8 cellular contexts compared by ENCODE assay signal in the genomic region with DNA sequence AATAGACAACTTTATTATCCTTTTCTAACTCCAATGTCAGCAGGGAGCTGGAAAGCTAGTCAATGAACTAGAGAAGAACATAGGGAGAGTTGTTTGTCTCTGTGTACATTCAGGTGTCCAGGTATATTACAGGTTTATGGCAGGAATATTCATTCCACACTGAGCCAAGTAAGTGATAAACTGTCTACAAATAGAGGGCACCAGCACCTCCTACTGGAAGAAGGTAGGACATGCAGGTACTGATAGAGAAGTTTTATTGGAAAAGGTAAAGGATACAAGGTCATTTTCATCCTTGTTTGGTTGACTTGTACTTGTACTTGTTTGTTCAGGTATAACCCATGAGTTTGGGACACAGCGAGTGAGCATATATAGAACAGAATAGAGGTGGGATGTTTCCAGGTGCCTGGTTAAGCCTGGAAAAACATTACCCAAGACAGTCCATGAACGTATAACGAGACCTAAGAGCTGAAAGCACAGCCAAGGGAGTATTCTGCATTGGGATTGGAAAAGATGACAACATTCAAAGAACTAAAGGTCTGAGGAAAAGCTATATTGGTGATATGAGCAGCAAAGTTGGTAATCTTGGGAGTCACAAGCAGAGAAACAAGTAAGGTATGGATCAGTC.
DNase-seq lines count a peak whose midpoint lies in the region; ATAC-seq and TF ChIP-seq lines count a peak whose summit lies in the region.

No MANE protein-coding gene starts in this region.

- no peaks in the 10 kb centered on the region for H3K9me3 ChIP-seq in osteoblast (ENCODE audit: low read depth, low read length)

- H3K4me1 ChIP-seq in osteoblast (ENCODE audit: insufficient read depth, low read length) = peaks cover 5% of the 10 kb centered on the region

- no peaks in the 10 kb centered on the region for H3K36me3 Mint-ChIP-seq in natural killer cell
- no peaks in the 10 kb centered on the region for H3K36me3 Mint-ChIP-seq in natural killer cell treated with Interleukin-12 subunit alpha and Interleukin-12 subunit beta and Interleukin-15 and Interleukin-18, amount 100 ng/mL, for 72 hours

- H3K4me3 Mint-ChIP-seq in natural killer cell = no peak overlapping the region
- H3K4me3 Mint-ChIP-seq in natural killer cell treated with Interleukin-12 subunit alpha and Interleukin-12 subunit beta and Interleukin-15 and Interleukin-18, amount 100 ng/mL, for 72 hours = no peak overlapping the region

- no peaks in the 10 kb centered on the region for H3K79me2 ChIP-seq in osteoblast (ENCODE audit: insufficient read depth, low read length)

- no peaks in the 10 kb centered on the region for H3K27me3 ChIP-seq in osteoblast (ENCODE audit: insufficient read depth, low read length)

- peak; percentile 49 for TF ChIP-seq CTCF in natural killer cell (IDR thresholded peaks at IDR 0.05)
- TF ChIP-seq CTCF in choroid plexus epithelial cell (conservative IDR thresholded peaks at IDR 0.05; ENCODE audit: low read depth, low read length) = peak; percentile 79
- TF ChIP-seq CTCF in osteoblast (IDR thresholded peaks at IDR 0.05; ENCODE audit: extremely low read depth, low read depth, low read length) = peak; percentile 87

- intact Hi-C loops in natural killer cell (cut with micrococcal nuclease) = loop anchor here (5.0 kb wide), 1 partner anchor 397 kb away; no protein-coding TSS in a partner anchor

- H3K27ac Mint-ChIP-seq in natural killer cell = no peak overlapping the region
- no peak overlapping the region for H3K27ac Mint-ChIP-seq in natural killer cell treated with Interleukin-12 subunit alpha and Interleukin-12 subunit beta and Interleukin-15 and Interleukin-18, amount 100 ng/mL, for 72 hours

- H4K20me1 ChIP-seq in osteoblast (ENCODE audit: insufficient read depth, low read length) = no peaks in the 10 kb centered on the region

- H3K27me3 Mint-ChIP-seq in natural killer cell (ENCODE audit: low read depth in 2 of 2) = peaks cover 5 to 8% of the 10 kb centered on the region in 2 donors
- H3K27me3 Mint-ChIP-seq in natural killer cell treated with Interleukin-12 subunit alpha and Interleukin-12 subunit beta and Interleukin-15 and Interleukin-18, amount 100 ng/mL, for 72 hours = peaks cover 5 to 23% of the 10 kb centered on the region in 2 donors

- ATAC-seq in natural killer cell (no peak), HG02623 (IDR thresholded peaks at IDR 0.05; ENCODE audit: unreplicated experiment) (no peak), GM19395 (IDR thresholded peaks at IDR 0.05; ENCODE audit: unreplicated experiment) (no peak)
- ATAC-seq in natural killer cell treated with Interleukin-12 subunit alpha and Interleukin-12 subunit beta and Interleukin-15 and Interleukin-18, amount 100 ng/mL, for 72 hours = no peak

- no peaks in the 10 kb centered on the region for H3K9me3 Mint-ChIP-seq in natural killer cell
- H3K9me3 Mint-ChIP-seq in natural killer cell treated with Interleukin-12 subunit alpha and Interleukin-12 subunit beta and Interleukin-15 and Interleukin-18, amount 100 ng/mL, for 72 hours = no peaks in the 10 kb centered on the region

- no peaks in the 10 kb centered on the region for H3K4me1 Mint-ChIP-seq in natural killer cell
- peaks cover 2 to 6% of the 10 kb centered on the region in 2 donors for H3K4me1 Mint-ChIP-seq in natural killer cell treated with Interleukin-12 subunit alpha and Interleukin-12 subunit beta and Interleukin-15 and Interleukin-18, amount 100 ng/mL, for 72 hours (ENCODE audit: low read depth in 2 of 2)

- DNase-seq in natural killer cell = no peak
- DNase-seq in natural killer cell treated with Interleukin-12 subunit alpha and Interleukin-12 subunit beta and Interleukin-15 and Interleukin-18, amount 100 ng/mL, for 72 hours (ENCODE audit: low spot score) = no peak
- peak; percentile 11 for DNase-seq in NCI-H1694 (lab: John Stamatoyannopoulos, UW)
- peak; percentile 68 for DNase-seq in choroid plexus epithelial cell (ENCODE audit: low read depth)
- DNase-seq in osteoblast (ENCODE audit: insufficient read length, low spot score, missing footprints) = peak; percentile 34
- no peak for DNase-seq in activated CD8-positive, alpha-beta memory T cell treated with anti-CD3 and anti-CD28 coated beads, Interleukin-2, amount 50 U/mL, for 4 hours

- H2AFZ ChIP-seq in osteoblast (ENCODE audit: low read length) = no peak overlapping the region

- no peak overlapping the region for H3K27ac ChIP-seq in osteoblast (ENCODE audit: low read depth, low read length)

- H3K4me3 ChIP-seq in choroid plexus epithelial cell (ENCODE audit: low read depth, low read length) (no peak overlapping the region), osteoblast (ENCODE audit: insufficient read depth, low read length) (no peak overlapping the region)

- no peaks in the 10 kb centered on the region for H3K36me3 ChIP-seq in osteoblast (ENCODE audit: insufficient read depth, low read length)

- H3K4me2 ChIP-seq in osteoblast (ENCODE audit: insufficient read depth, low read length) = no peak overlapping the region

Comparison
In these comparisons a context has a peak if more than half of its experiments do, and no peak if none do; other contexts are left out.
1. DNase-seq: peak in NCI-H1694 (single experiment), choroid plexus epithelial cell (single experiment) and osteoblast (single experiment); none in natural killer cell (single experiment), natural killer cell treated with Interleukin-12 subunit alpha and Interleukin-12 subunit beta and Interleukin-15 and Interleukin-18, amount 100 ng/mL, for 72 hours (single experiment) and activated CD8-positive, alpha-beta memory T cell treated with anti-CD3 and anti-CD28 coated beads, Interleukin-2, amount 50 U/mL, for 4 hours (single experiment).
2. Peak in every context shown above with its lines, with median percentiles within 50 percentile points of each other: CTCF ChIP-seq.